1 cellular context compared by ENCODE assay signal in the genomic region with DNA sequence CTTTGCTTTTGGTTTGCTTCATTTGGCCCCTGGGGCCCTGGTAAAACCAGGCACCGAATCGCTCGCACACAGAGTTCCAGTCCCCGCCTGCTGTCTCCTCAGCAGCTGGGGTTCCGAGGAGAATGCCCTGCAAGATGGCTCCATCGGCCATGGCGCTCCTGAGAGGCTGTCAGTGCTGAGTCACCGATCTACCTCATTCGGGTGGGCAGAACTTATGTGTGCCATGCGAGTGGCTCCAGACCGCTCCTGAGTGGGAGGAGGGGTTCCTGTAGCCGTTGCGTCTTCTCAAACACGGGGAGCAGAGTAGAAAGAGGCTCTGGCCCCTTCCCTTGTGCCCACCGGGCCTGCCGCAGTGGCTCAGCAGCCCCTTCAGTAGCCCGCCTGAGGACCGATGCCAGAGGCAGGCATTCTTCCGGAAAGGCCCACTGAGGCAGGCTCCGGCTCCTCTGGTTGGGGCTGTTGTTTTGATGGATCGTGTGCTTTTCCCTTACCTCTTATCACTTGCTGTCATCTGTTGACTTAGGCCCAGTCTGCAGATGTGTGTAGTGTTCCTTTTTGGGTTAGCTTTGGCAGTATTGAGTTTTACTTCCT.
TF ChIP-seq lines count a peak whose summit lies in the region.

No MANE protein-coding gene starts in this region.

TF ChIP-seq in HepG2, 621 proteins besides CTCF, POLR2A, EP300 and RAD21 (continued from another document):
- TF ChIP-seq, protein P1, sequence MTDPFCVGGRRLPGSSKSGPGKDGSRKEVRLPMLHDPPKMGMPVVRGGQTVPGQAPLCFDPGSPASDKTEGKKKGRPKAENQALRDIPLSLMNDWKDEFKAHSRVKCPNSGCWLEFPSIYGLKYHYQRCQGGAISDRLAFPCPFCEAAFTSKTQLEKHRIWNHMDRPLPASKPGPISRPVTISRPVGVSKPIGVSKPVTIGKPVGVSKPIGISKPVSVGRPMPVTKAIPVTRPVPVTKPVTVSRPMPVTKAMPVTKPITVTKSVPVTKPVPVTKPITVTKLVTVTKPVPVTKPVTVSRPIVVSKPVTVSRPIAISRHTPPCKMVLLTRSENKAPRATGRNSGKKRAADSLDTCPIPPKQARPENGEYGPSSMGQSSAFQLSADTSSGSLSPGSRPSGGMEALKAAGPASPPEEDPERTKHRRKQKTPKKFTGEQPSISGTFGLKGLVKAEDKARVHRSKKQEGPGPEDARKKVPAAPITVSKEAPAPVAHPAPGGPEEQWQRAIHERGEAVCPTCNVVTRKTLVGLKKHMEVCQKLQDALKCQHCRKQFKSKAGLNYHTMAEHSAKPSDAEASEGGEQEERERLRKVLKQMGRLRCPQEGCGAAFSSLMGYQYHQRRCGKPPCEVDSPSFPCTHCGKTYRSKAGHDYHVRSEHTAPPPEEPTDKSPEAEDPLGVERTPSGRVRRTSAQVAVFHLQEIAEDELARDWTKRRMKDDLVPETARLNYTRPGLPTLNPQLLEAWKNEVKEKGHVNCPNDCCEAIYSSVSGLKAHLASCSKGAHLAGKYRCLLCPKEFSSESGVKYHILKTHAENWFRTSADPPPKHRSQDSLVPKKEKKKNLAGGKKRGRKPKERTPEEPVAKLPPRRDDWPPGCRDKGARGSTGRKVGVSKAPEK (CRISPR knock-in tag; IDR thresholded peaks at IDR 0.05; ENCODE audit: borderline replicate concordance): no peak
- TF ChIP-seq, protein P2, sequence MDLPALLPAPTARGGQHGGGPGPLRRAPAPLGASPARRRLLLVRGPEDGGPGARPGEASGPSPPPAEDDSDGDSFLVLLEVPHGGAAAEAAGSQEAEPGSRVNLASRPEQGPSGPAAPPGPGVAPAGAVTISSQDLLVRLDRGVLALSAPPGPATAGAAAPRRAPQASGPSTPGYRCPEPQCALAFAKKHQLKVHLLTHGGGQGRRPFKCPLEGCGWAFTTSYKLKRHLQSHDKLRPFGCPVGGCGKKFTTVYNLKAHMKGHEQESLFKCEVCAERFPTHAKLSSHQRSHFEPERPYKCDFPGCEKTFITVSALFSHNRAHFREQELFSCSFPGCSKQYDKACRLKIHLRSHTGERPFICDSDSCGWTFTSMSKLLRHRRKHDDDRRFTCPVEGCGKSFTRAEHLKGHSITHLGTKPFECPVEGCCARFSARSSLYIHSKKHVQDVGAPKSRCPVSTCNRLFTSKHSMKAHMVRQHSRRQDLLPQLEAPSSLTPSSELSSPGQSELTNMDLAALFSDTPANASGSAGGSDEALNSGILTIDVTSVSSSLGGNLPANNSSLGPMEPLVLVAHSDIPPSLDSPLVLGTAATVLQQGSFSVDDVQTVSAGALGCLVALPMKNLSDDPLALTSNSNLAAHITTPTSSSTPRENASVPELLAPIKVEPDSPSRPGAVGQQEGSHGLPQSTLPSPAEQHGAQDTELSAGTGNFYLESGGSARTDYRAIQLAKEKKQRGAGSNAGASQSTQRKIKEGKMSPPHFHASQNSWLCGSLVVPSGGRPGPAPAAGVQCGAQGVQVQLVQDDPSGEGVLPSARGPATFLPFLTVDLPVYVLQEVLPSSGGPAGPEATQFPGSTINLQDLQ (CRISPR knock-in tag; IDR thresholded peaks at IDR 0.05): 0 out of 2 replicates have a peak, but pooled peaks have one; percentile 18
- TF ChIP-seq MAFF (IDR thresholded peaks at IDR 0.05; ENCODE audit: low read depth, low read length) (peak; percentile 31; the same call in 1 of the 2 replicates), SNAPC2 (CRISPR knock-in tag; IDR thresholded peaks at IDR 0.05) (no peak), SAP130 (CRISPR knock-in tag; IDR thresholded peaks at IDR 0.05; ENCODE audit: low read depth) (peak; percentile 60; the same call in 1 of the 2 replicates), RBM39 (IDR thresholded peaks at IDR 0.05; ENCODE audit: low read depth, low read length, poor library complexity, severe bottlenecking) (peak; percentile 17), ZSCAN25 (CRISPR knock-in tag; IDR thresholded peaks at IDR 0.05) (no peak)
- TF ChIP-seq, protein P3, sequence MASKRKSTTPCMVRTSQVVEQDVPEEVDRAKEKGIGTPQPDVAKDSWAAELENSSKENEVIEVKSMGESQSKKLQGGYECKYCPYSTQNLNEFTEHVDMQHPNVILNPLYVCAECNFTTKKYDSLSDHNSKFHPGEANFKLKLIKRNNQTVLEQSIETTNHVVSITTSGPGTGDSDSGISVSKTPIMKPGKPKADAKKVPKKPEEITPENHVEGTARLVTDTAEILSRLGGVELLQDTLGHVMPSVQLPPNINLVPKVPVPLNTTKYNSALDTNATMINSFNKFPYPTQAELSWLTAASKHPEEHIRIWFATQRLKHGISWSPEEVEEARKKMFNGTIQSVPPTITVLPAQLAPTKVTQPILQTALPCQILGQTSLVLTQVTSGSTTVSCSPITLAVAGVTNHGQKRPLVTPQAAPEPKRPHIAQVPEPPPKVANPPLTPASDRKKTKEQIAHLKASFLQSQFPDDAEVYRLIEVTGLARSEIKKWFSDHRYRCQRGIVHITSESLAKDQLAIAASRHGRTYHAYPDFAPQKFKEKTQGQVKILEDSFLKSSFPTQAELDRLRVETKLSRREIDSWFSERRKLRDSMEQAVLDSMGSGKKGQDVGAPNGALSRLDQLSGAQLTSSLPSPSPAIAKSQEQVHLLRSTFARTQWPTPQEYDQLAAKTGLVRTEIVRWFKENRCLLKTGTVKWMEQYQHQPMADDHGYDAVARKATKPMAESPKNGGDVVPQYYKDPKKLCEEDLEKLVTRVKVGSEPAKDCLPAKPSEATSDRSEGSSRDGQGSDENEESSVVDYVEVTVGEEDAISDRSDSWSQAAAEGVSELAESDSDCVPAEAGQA (IDR thresholded peaks at IDR 0.05; ENCODE audit: low read depth): 0 out of 2 replicates have a peak, but pooled peaks have one; percentile 36
- TF ChIP-seq, protein P3 (CRISPR knock-in tag; IDR thresholded peaks at IDR 0.05; ENCODE audit: borderline replicate concordance): no peak
